In the genomic region with DNA sequence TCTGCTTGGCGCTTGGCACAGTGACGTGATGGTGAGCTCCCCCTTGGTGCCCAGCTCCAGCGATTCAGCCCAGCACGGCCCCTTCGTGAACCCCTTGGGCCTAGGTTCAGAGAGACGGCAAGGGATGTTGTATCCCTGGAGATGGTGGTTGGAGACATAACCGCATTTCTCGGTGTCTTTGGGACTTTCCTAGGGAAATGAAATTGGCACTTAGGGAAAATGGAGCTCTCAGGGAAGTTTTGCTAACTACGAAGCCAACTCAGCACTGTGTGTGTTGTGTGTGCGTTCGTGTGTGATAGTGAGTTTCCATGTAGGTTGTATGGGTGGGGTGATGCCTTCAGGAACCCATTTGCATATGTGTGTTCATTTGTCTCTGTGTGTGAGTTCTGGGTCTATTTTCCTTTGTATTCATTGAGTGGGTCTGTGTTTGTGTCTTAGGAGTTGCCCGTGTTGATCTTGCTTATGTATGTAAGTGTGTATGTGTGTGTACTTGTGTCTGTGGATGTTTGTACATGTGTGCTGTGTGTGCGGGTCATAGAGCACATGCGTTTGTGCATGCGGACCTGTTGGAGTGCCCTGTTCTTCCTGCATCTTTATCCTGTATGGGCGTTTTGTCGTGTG, we compare ENCODE assay signal across 18 cellular contexts. TPM values are rescaled to one million over a fixed set of nuclear protein-coding genes. Genes with fewer than 3 reads are reported as not detected.
"Had no signal": no experiment of that assay in that cellular context is flagged by ENCODE, and none has a peak within 500 bp of the region (broad histone marks: within the 10 kb centered on the region; RNA-seq: fewer than 3 reads in every experiment).

No MANE protein-coding gene starts in this region.

- H3K4me1 ChIP-seq: gastrocnemius medialis, heart left ventricle, left lung had no signal

- DNase-seq: activated CD4-positive, alpha-beta T cell treated with anti-CD3 and anti-CD28 coated beads, Interleukin-2, amount 10 ng/mL, durations not matched to agents 7 days and 5 days; activated CD8-positive, alpha-beta memory T cell treated with anti-CD3 and anti-CD28 coated beads, Interleukin-2, amount 50 U/mL, for 48 hours; activated gamma-delta T cell treated with Interleukin-2 at 50 U/mL for 16 hours; activated naive CD8-positive, alpha-beta T cell treated with anti-CD3 and anti-CD28 coated beads for 36 hours; amygdala; erythroblast; gastrocnemius medialis; left lung; nephron progenitor cell; ovary; stimulated activated CD4-positive, alpha-beta T cell treated with anti-CD3 and anti-CD28 coated beads, Interleukin-2, amount 100 ng/mL, for 48 hours; T-cell; T-helper 9 cell had no signal

- FAIRE-seq: urothelium cell line had no signal

- ATAC-seq: gastrocnemius medialis; left lung; stimulated activated memory B cell treated with anti-CD40 and anti-IgM and Interleukin-4, amounts not matched to agents 10 μg/mL and 1 μg/mL and 100 μg/mL, for 72 hours; T-cell had no signal

- H3K36me3 ChIP-seq: gastrocnemius medialis, heart left ventricle, left lung, ovary had no signal

- H3K4me3 ChIP-seq: body of pancreas, gastrocnemius medialis, heart left ventricle, left lung, ovary had no signal

- H3K27ac ChIP-seq: body of pancreas, gastrocnemius medialis, heart left ventricle, left lung, ovary had no signal

- H3K27me3 ChIP-seq: body of pancreas, left lung, ovary had no signal

- H3K9me3 ChIP-seq: body of pancreas, gastrocnemius medialis, heart left ventricle, left lung, ovary had no signal

RNA-seq across cellular contexts. Expression of a gene that starts 46.4 kb away (rescaled TPM):
- total RNA-seq: activated CD4-positive, alpha-beta T cell treated with anti-CD3 and anti-CD28 coated beads, Interleukin-2, amount 10 ng/mL, durations not matched to agents 7 days and 5 days; activated naive CD8-positive, alpha-beta T cell treated with anti-CD3 and anti-CD28 coated beads for 36 hours; heart left ventricle; pulmonary artery endothelial cell had no signal
